ENCODE assay signal across 3 cellular contexts in genomic region chr11:45906965-45907591, GRCh38.
TF ChIP-seq lines count a peak whose summit lies in the region.

Gene FREY1 (minus strand): TSS chr11:45907271. CDS start chr11:45907245, 26 bp downstream.

TF ChIP-seq in SK-N-SH treated with all-trans-retinoic acid at 6 μM for 48 hours, 23 proteins besides CTCF, POLR2A, EP300 and RAD21 (continued from another document):
- TF ChIP-seq POU6F1 (CRISPR knock-in tag; IDR thresholded peaks at IDR 0.05; ENCODE audit: borderline replicate concordance, low read depth) = no peak
- no peak for TF ChIP-seq PPARA (CRISPR knock-in tag; IDR thresholded peaks at IDR 0.05; ENCODE audit: borderline replicate concordance)
- TF ChIP-seq TSHZ2 (CRISPR knock-in tag; IDR thresholded peaks at IDR 0.05) = no peak
- TF ChIP-seq CREB5 (CRISPR knock-in tag; IDR thresholded peaks at IDR 0.05; ENCODE audit: low read depth) = no peak
- TF ChIP-seq ZNF70 (CRISPR knock-in tag; IDR thresholded peaks at IDR 0.05) = no peak
- no peak for TF ChIP-seq OSR1 (CRISPR knock-in tag; IDR thresholded peaks at IDR 0.05)
- TF ChIP-seq ZC3H10 (CRISPR knock-in tag; IDR thresholded peaks at IDR 0.05) = no peak

TF ChIP-seq in GM12878, 131 proteins besides CTCF, POLR2A, EP300 and RAD21 (continued from another document):
- TF ChIP-seq E2F4 (IDR thresholded peaks at IDR 0.05; ENCODE audit: low read depth, low read length) (no peak), SUZ12 (IDR thresholded peaks at IDR 0.05; ENCODE audit: unreplicated experiment) (no peak), PBX3 (IDR thresholded peaks at IDR 0.05; ENCODE audit: insufficient replicate concordance, low read depth, low read length) (no peak), WRNIP1 (IDR thresholded peaks at IDR 0.05; ENCODE audit: borderline replicate concordance, low read depth, low read length) (no peak), MEF2B (IDR thresholded peaks at IDR 0.05; ENCODE audit: partially characterized antibody, poor library complexity, severe bottlenecking) (no peak), KDM1A (IDR thresholded peaks at IDR 0.05; ENCODE audit: borderline replicate concordance) (no peak)

TF ChIP-seq in HEK293T, 16 proteins besides CTCF, POLR2A, EP300 and RAD21 (continued from another document):
- no peak for TF ChIP-seq ARNT (IDR thresholded peaks at IDR 0.05)
- no peak for TF ChIP-seq FOXA1 (IDR thresholded peaks at IDR 0.05)
- no peak for TF ChIP-seq ZNF384 (IDR thresholded peaks at IDR 0.05)
- no peak for TF ChIP-seq NFRKB (IDR thresholded peaks at IDR 0.05)
- TF ChIP-seq PKNOX1 (IDR thresholded peaks at IDR 0.05) = no peak
- no peak for TF ChIP-seq ELF4 (IDR thresholded peaks at IDR 0.05)
- TF ChIP-seq HDGF (IDR thresholded peaks at IDR 0.05; ENCODE audit: borderline replicate concordance) = no peak
- TF ChIP-seq LEF1 (IDR thresholded peaks at IDR 0.05; ENCODE audit: borderline replicate concordance) = no peak
- no peak for TF ChIP-seq SP1 (IDR thresholded peaks at IDR 0.05)
